In genomic region chr9:37336150-37336549, GRCh38 we compare ENCODE assay signal across 1 cellular context.
TF ChIP-seq lines count a peak whose summit lies in the region.

No MANE protein-coding gene starts in this region.

TF ChIP-seq in GM23338, 12 proteins besides CTCF, POLR2A, EP300 and RAD21 (continued from another document):
- TF ChIP-seq REST (IDR thresholded peaks at IDR 0.05; ENCODE audit: unreplicated experiment), result no peak
- no peak for TF ChIP-seq ETS1 (IDR thresholded peaks at IDR 0.05)
- TF ChIP-seq JUNB (IDR thresholded peaks at IDR 0.05; ENCODE audit: unreplicated experiment), result no peak
- no peak for TF ChIP-seq POLR2AphosphoS5 (IDR thresholded peaks at IDR 0.05; ENCODE audit: low read depth)
- no peak for TF ChIP-seq ZNF462 (CRISPR knock-in tag; IDR thresholded peaks at IDR 0.05)
TF ChIP-seq in GM23338: peak in this region for 0.
